ENCODE assay signal across 8 cellular contexts in the genomic region with DNA sequence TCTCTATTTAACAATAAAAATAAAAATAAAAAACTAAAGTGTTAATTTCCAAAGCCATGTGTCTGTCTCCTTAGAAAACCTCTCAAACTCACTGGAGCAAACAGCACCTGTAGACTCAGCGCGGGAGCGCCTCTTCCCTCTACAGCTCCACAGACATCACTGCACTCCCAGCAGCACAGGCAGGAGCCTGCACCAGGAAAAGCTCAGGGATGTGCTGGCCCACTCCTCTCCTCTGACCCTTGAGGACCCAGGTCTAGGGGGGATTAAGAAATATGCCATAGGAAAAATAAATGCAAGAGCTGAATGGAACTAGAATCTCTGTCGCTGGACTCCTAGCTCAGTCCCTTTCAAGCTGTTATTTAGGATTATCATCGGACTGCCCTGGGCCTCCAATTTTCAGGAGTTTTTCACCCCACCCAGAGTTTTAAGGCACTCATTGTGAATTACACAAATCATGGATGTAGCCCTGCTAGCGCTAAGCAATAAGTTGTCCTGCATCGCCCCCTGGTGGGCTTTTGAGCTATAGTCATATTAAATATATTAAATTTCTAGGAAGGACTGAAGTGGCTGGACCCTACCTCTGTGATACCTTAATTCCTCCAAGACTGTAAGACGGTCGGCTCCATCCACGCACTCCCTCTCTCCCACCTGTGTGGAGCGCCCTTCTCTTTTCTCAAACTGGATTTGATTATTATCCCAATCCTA.
DNase-seq lines count a peak whose midpoint lies in the region; ATAC-seq and TF ChIP-seq lines count a peak whose summit lies in the region.

No MANE protein-coding gene starts in this region.

- no peak overlapping the region for H3K4me3 Mint-ChIP-seq in WTC11

- H3K27me3 Mint-ChIP-seq in WTC11 (ENCODE audit: low read depth) = peaks cover 19% of the 10 kb centered on the region

- in situ Hi-C loops in ACHN (cut with HindIII; ENCODE audit: low pct_ligation_motif_present, low pct_unique_long_range_greater_than_20kb, low sequenced_read_pairs) = no loop called here
- in situ Hi-C loops in GM13976 (cut with MboI; ENCODE audit: low sequenced_read_pairs, unreplicated experiment) = no loop called here

- CTCF ChIA-PET in WTC11 (lab: Charles Lee) = interaction anchor here (0.6 to 3.5 kb wide), 40 partner anchors 9 to 913 kb away, joined by 3 to 95 read pairs (median 4); no protein-coding TSS in a partner anchor

- POLR2A ChIA-PET in WTC11 (lab: Charles Lee) = interaction anchor here (0.8 kb wide), 1 partner anchor 10 kb away, joined by 3 read pairs; no protein-coding TSS in a partner anchor

- DNase-seq in ACHN = peak; percentile 60
- DNase-seq in GM13976 (ENCODE audit: low spot score) = peak; percentile 56
- DNase-seq in NCI-H2171 treated with DMSO at 0.1 percent for 48 hours (lab: John Stamatoyannopoulos, UW) = peak; percentile 83
- peak; percentile 76 for DNase-seq in WTC11 (ENCODE audit: low spot score)
- peak; percentile 18 for DNase-seq in central memory CD4-positive, alpha-beta T cell
- peak; percentile 29 to 74 for DNase-seq in left colon
- peak; percentile 56 for DNase-seq in stimulated activated CD4-positive, alpha-beta T cell treated with anti-CD3 and anti-CD28 coated beads, Interleukin-4, amount 100 ng/mL, for 24 hours

- H3K4me1 Mint-ChIP-seq in WTC11 = peaks cover 52% of the 10 kb centered on the region

- TF ChIP-seq CTCF in GM13976 (IDR thresholded peaks at IDR 0.05; ENCODE audit: borderline replicate concordance, control extremely low read depth, extremely low read depth, insufficient read depth, missing control alignments) = peak; percentile 13
- TF ChIP-seq CTCF in WTC11 (IDR thresholded peaks at IDR 0.05) = peak; percentile 82

- peak; percentile 62 for ATAC-seq in WTC11
- peak; percentile 58 for ATAC-seq in left colon
- no peak for ATAC-seq in HG02763 (IDR thresholded peaks at IDR 0.05; ENCODE audit: unreplicated experiment)

- H3K36me3 Mint-ChIP-seq in WTC11 = no peaks in the 10 kb centered on the region

- intact Hi-C loops in left colon (cut with DNase I, micrococcal nuclease) = loop anchor here in 1 of 2 donors (5.0 kb wide), 1 partner anchor 142 kb away; no protein-coding TSS in a partner anchor

- no peaks in the 10 kb centered on the region for H3K9me3 Mint-ChIP-seq in WTC11

- no peak overlapping the region for H3K27ac Mint-ChIP-seq in WTC11

TF ChIP-seq in WTC11, 78 proteins besides CTCF, POLR2A, EP300 and RAD21 (continues in another document):
- TF ChIP-seq MYBL2 (CRISPR knock-in tag; IDR thresholded peaks at IDR 0.05) = no peak
- TF ChIP-seq ZBTB21 (CRISPR knock-in tag; IDR thresholded peaks at IDR 0.05; ENCODE audit: borderline replicate concordance) = no peak
- no peak for TF ChIP-seq MAX (CRISPR knock-in tag; IDR thresholded peaks at IDR 0.05)
- TF ChIP-seq PRDM15 (CRISPR knock-in tag; IDR thresholded peaks at IDR 0.05) = no peak
- no peak for TF ChIP-seq TP53 (CRISPR knock-in tag; IDR thresholded peaks at IDR 0.05)
- no peak for TF ChIP-seq TCF7 (CRISPR knock-in tag; IDR thresholded peaks at IDR 0.05; ENCODE audit: low read depth)
- TF ChIP-seq, protein P1, sequence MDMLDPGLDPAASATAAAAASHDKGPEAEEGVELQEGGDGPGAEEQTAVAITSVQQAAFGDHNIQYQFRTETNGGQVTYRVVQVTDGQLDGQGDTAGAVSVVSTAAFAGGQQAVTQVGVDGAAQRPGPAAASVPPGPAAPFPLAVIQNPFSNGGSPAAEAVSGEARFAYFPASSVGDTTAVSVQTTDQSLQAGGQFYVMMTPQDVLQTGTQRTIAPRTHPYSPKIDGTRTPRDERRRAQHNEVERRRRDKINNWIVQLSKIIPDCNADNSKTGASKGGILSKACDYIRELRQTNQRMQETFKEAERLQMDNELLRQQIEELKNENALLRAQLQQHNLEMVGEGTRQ (CRISPR knock-in tag; IDR thresholded peaks at IDR 0.05) = no peak
- TF ChIP-seq, protein P2, sequence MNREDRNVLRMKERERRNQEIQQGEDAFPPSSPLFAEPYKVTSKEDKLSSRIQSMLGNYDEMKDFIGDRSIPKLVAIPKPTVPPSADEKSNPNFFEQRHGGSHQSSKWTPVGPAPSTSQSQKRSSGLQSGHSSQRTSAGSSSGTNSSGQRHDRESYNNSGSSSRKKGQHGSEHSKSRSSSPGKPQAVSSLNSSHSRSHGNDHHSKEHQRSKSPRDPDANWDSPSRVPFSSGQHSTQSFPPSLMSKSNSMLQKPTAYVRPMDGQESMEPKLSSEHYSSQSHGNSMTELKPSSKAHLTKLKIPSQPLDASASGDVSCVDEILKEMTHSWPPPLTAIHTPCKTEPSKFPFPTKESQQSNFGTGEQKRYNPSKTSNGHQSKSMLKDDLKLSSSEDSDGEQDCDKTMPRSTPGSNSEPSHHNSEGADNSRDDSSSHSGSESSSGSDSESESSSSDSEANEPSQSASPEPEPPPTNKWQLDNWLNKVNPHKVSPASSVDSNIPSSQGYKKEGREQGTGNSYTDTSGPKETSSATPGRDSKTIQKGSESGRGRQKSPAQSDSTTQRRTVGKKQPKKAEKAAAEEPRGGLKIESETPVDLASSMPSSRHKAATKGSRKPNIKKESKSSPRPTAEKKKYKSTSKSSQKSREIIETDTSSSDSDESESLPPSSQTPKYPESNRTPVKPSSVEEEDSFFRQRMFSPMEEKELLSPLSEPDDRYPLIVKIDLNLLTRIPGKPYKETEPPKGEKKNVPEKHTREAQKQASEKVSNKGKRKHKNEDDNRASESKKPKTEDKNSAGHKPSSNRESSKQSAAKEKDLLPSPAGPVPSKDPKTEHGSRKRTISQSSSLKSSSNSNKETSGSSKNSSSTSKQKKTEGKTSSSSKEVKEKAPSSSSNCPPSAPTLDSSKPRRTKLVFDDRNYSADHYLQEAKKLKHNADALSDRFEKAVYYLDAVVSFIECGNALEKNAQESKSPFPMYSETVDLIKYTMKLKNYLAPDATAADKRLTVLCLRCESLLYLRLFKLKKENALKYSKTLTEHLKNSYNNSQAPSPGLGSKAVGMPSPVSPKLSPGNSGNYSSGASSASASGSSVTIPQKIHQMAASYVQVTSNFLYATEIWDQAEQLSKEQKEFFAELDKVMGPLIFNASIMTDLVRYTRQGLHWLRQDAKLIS (CRISPR knock-in tag; IDR thresholded peaks at IDR 0.05; ENCODE audit: borderline replicate concordance) = no peak
- TF ChIP-seq HMGA2 (CRISPR knock-in tag; IDR thresholded peaks at IDR 0.05) = no peak
- no peak for TF ChIP-seq GABPB1 (CRISPR knock-in tag; IDR thresholded peaks at IDR 0.05)
- no peak for TF ChIP-seq ZNF219 (CRISPR knock-in tag; IDR thresholded peaks at IDR 0.05; ENCODE audit: borderline replicate concordance)
- no peak for TF ChIP-seq ZNF425 (CRISPR knock-in tag; conservative IDR thresholded peaks at IDR 0.05)
- no peak for TF ChIP-seq FOXJ3 (CRISPR knock-in tag; IDR thresholded peaks at IDR 0.05; ENCODE audit: borderline replicate concordance)
- TF ChIP-seq ZMAT4 (CRISPR knock-in tag; IDR thresholded peaks at IDR 0.05) = no peak
- TF ChIP-seq ZNF396 (CRISPR knock-in tag; IDR thresholded peaks at IDR 0.05; ENCODE audit: borderline replicate concordance) = no peak

Comparison
In these comparisons a context has a peak if more than half of its experiments do, and no peak if none do; other contexts are left out.
1. DNase-seq: peak in every context shown above with its lines; median percentile 83 in NCI-H2171 treated with DMSO at 0.1 percent for 48 hours; 76 in WTC11; 60 in ACHN; 56 in GM13976; 56 in stimulated activated CD4-positive, alpha-beta T cell treated with anti-CD3 and anti-CD28 coated beads, Interleukin-4, amount 100 ng/mL, for 24 hours; 52 in left colon; 18 in central memory CD4-positive, alpha-beta T cell.